ENCODE assay signal across 24 cellular contexts in genomic region chr1:40834968-40835545, GRCh38. TPM values are rescaled to one million over a fixed set of nuclear protein-coding genes. Genes with fewer than 3 reads are reported as not detected.
DNase-seq lines count a peak whose midpoint lies in the region.
"Had no signal": no experiment of that assay in that cellular context is flagged by ENCODE, and none has a peak within 500 bp of the region (broad histone marks: within the 10 kb centered on the region; RNA-seq: fewer than 3 reads in every experiment).

No MANE protein-coding gene starts in this region.

- no peaks in the 10 kb centered on the region for H3K79me1 ChIP-seq in trophoblast cell (ENCODE audit: low read length)

- H3K27me3 ChIP-seq in trophoblast cell (ENCODE audit: insufficient read depth, low read length): no peaks in the 10 kb centered on the region
- H3K27me3 ChIP-seq: MG63, SJSA1 had no signal

- H3K9ac ChIP-seq in trophoblast cell (ENCODE audit: low read length): no peak overlapping the region
- H3K9ac ChIP-seq: GM23248 had no signal

- no peak overlapping the region for H3K27ac ChIP-seq in trophoblast cell (ENCODE audit: low read depth, low read length)
- H3K27ac ChIP-seq: 22Rv1, C4-2B, GM23248, PC-9, SJSA1 had no signal

- WGBS in trophoblast cell (ENCODE audit: extremely low coverage, insufficient coverage, insufficient read length): no CpG with 5 or more reads among the region's 11 CpGs

- no peak overlapping the region for H4K12ac ChIP-seq in trophoblast cell (ENCODE audit: low read depth, low read length)

- no peak overlapping the region for H2BK5ac ChIP-seq in trophoblast cell (ENCODE audit: low read depth, low read length, poor library complexity)

- no peak overlapping the region for H3K4ac ChIP-seq in trophoblast cell (ENCODE audit: low read depth, low read length)

- H2AFZ ChIP-seq in trophoblast cell (ENCODE audit: insufficient read depth, low read length, poor library complexity): no peak overlapping the region
- H2AFZ ChIP-seq: GM23248, PC-9 had no signal

- no peak overlapping the region for H4K91ac ChIP-seq in trophoblast cell (ENCODE audit: low read depth, low read length)

- no peak overlapping the region for H2BK12ac ChIP-seq in trophoblast cell (ENCODE audit: low read length)

- H3K14ac ChIP-seq in trophoblast cell (ENCODE audit: low read length): no peak overlapping the region

- H3K18ac ChIP-seq in trophoblast cell (ENCODE audit: low read length): no peak overlapping the region

- H3K79me2 ChIP-seq in trophoblast cell (ENCODE audit: control insufficient read depth, insufficient read depth, low read length, poor library complexity): no peaks in the 10 kb centered on the region

- H3K4me1 ChIP-seq in trophoblast cell (ENCODE audit: control insufficient read depth in 1 of 2, insufficient read depth in 2 of 2, low read length in 2 of 2): peaks cover 0 to 2% of the 10 kb centered on the region in 2 experiments
- H3K4me1 ChIP-seq: HAP-1 had no signal

- H2AK5ac ChIP-seq in trophoblast cell (ENCODE audit: low read length): no peak overlapping the region

- H3K23ac ChIP-seq in trophoblast cell (ENCODE audit: low read length): no peak overlapping the region

- H4K8ac ChIP-seq in trophoblast cell (ENCODE audit: low read depth, low read length): no peak overlapping the region

- H3K4me2 ChIP-seq in trophoblast cell (ENCODE audit: low read length): no peak overlapping the region
- H3K4me2 ChIP-seq: PC-9 had no signal

- H3K36me3 ChIP-seq in trophoblast cell (ENCODE audit: control insufficient read depth in 1 of 2, insufficient read depth in 2 of 2, low read length in 2 of 2): no peaks in the 10 kb centered on the region
- H3K36me3 ChIP-seq: MG63, SJSA1 had no signal

- no peak overlapping the region for H3K4me3 ChIP-seq in trophoblast cell (ENCODE audit: low read depth, low read length)
- H3K4me3 ChIP-seq: GM23248, HAP-1, MG63, PC-9, SJSA1 had no signal

- H3K9me3 ChIP-seq in trophoblast cell (ENCODE audit: insufficient read depth, low read depth, low read length): peaks cover 2% of the 10 kb centered on the region
- H3K9me3 ChIP-seq: HAP-1, MG63, SJSA1 had no signal

- DNase-seq in COLO829 (ENCODE audit: low spot score): peak; percentile 23
- peak; percentile 34 for DNase-seq in M059J (ENCODE audit: low read depth)
- DNase-seq in foreskin melanocyte: peak; percentile 72
- peak; percentile 8 to 39 for DNase-seq in trophoblast cell
- DNase-seq in UCSD-AML1 (lab: John Stamatoyannopoulos, UW; ENCODE audit: unreplicated experiment): no peak
- no peak for DNase-seq in MV-4-11 (lab: John Stamatoyannopoulos, UW)
- no peak for DNase-seq in SW480 (ENCODE audit: low spot score)
- DNase-seq: CD8-positive, alpha-beta T cell; DMS 273 treated with DMSO at 0.1 percent for 48 hours; DMS79; GM23248; HFFc6; KBM-7; MG63; NCI-H2029; NCI-H446 treated with DMSO at 0.1 percent for 48 hours; NCI-H526 treated with DMSO at 0.1 percent for 48 hours; PC-9; Right ventricle myocardium superior; RPMI8226 had no signal

- no peak overlapping the region for H2BK120ac ChIP-seq in trophoblast cell (ENCODE audit: insufficient read depth, low read length, poor library complexity)

RNA-seq across cellular contexts. Expression of gene CITED4, which starts 27.1 kb away (rescaled TPM):
- 3.5 and 8.3 TPM in 2 replicates for total RNA-seq in M059J (2014; rRNA removed; shearing (Covaris generic))
- polyA plus RNA-seq in trophoblast cell (2013): 2.7 and 3.4 TPM in 2 replicates
- total RNA-seq: GM23248 had no signal
- polyA plus RNA-seq: GM23248 had no signal

RNA-seq across cellular contexts. Expression of gene KCNQ4, which starts 51.5 kb away (rescaled TPM):
- total RNA-seq in M059J (2014; rRNA removed; shearing (Covaris generic)): 0.05 TPM in 1 of 2 replicates, not detected in the other
- polyA plus RNA-seq in trophoblast cell (2013): 0.88 and 0.99 TPM in 2 replicates
- total RNA-seq: GM23248 had no signal
- polyA plus RNA-seq: GM23248 had no signal

Comparison
In these comparisons a context has a peak if more than half of its experiments do, and no peak if none do; other contexts are left out.
1. DNase-seq: peak in COLO829 (single experiment), M059J (single experiment), foreskin melanocyte (single experiment) and trophoblast cell (2 of 2); none in UCSD-AML1 (single experiment), MV-4-11 (single experiment) and SW480 (single experiment).